ENCODE assay signal across 8 cellular contexts in the genomic region with DNA sequence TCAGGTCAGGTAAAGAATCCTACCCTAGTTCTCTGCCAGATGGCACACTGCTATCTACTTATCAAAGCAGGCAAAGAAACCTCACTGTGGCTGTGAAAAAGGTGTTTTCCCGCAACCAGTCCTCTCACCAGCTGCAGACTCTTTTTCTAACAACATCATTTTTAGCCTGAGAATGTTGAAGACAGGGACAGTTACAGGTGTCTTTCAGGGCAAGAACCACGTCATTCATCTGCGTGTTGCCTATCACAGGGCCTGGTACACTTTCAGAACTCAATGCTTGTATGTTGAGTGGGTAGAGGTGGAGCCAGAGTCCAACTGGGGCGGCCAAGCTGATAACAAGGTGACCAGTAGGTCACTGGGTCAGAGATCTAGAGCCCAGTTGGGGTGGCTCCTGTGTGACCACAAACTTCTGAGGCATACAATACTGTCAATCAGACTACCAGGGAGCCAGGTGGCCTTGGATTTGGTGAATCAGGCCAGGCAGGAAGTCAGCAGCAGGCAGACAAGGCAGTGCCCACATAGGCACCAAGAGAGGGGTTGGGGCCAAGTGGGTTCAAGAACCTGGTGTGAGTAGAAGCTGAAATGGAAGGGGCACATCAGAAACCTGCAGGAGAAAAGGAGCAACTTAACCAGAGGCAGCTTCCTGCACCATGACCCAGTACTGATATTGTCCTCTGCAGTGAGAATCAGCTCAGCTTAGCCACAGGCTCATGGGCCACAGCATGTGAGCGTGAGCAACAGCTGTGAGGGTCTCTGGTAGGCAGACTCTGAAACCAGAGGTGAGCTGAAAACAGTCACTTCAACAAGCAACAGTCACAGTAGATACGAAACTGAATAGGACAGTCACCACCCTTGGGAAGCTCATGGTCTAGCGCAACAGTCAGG.
DNase-seq lines count a peak whose midpoint lies in the region; ATAC-seq and TF ChIP-seq lines count a peak whose summit lies in the region.

No MANE protein-coding gene starts in this region.

- H3K4me3 Mint-ChIP-seq in activated naive CD8-positive, alpha-beta T cell treated with anti-CD3 and anti-CD28 coated beads, Interleukin-2, amount 10 ng/mL, durations not matched to agents 7 days and 5 days = no peak overlapping the region
- no peak overlapping the region for H3K4me3 Mint-ChIP-seq in activated naive CD8-positive, alpha-beta T cell treated with anti-CD3 and anti-CD28 coated beads, Interleukin-2, amount 50 U/mL, for 24 hours
- H3K4me3 Mint-ChIP-seq in T-helper 2 cell treated with Interferon-gamma antibody and Interleukin-4, amounts not matched to agents 5 μg/mL and 100 μg/mL, for 36 hours = no peak overlapping the region
- H3K4me3 Mint-ChIP-seq in stimulated activated naive B cell treated with anti-CD40 and anti-IgM and Interleukin-4, amounts not matched to agents 10 μg/mL and 1 μg/mL and 100 μg/mL, for 72 hours = no peak overlapping the region
- H3K4me3 Mint-ChIP-seq in type B pancreatic cell = no peak overlapping the region

- POLR2A ChIA-PET in activated naive CD8-positive, alpha-beta T cell treated with anti-CD3 and anti-CD28 coated beads, Interleukin-2, amount 10 ng/mL, durations not matched to agents 7 days and 5 days (lab: Charles Lee) = interaction anchor here (2.3 kb wide), 1 partner anchor 125 kb away, joined by 11 read pairs; the partner anchor contains the start of gene PPP2R5A

- peaks cover 25% of the 10 kb centered on the region for H3K4me1 Mint-ChIP-seq in activated naive CD8-positive, alpha-beta T cell treated with anti-CD3 and anti-CD28 coated beads, Interleukin-2, amount 10 ng/mL, durations not matched to agents 7 days and 5 days
- H3K4me1 Mint-ChIP-seq in activated naive CD8-positive, alpha-beta T cell treated with anti-CD3 and anti-CD28 coated beads, Interleukin-2, amount 50 U/mL, for 24 hours = peaks cover 31% of the 10 kb centered on the region
- H3K4me1 Mint-ChIP-seq in T-helper 2 cell treated with Interferon-gamma antibody and Interleukin-4, amounts not matched to agents 5 μg/mL and 100 μg/mL, for 36 hours (ENCODE audit: low read depth) = peaks cover 29% of the 10 kb centered on the region
- H3K4me1 Mint-ChIP-seq in stimulated activated naive B cell treated with anti-CD40 and anti-IgM and Interleukin-4, amounts not matched to agents 10 μg/mL and 1 μg/mL and 100 μg/mL, for 72 hours = peaks cover 8 to 14% of the 10 kb centered on the region in 2 donors
- H3K4me1 Mint-ChIP-seq in type B pancreatic cell (ENCODE audit: unreplicated experiment) = no peaks in the 10 kb centered on the region

- TF ChIP-seq CTCF in type B pancreatic cell (conservative IDR thresholded peaks at IDR 0.05) = no peak

- no peaks in the 10 kb centered on the region for H3K27me3 Mint-ChIP-seq in activated naive CD8-positive, alpha-beta T cell treated with anti-CD3 and anti-CD28 coated beads, Interleukin-2, amount 10 ng/mL, durations not matched to agents 7 days and 5 days
- H3K27me3 Mint-ChIP-seq in activated naive CD8-positive, alpha-beta T cell treated with anti-CD3 and anti-CD28 coated beads, Interleukin-2, amount 50 U/mL, for 24 hours = no peaks in the 10 kb centered on the region
- H3K27me3 Mint-ChIP-seq in T-helper 2 cell treated with Interferon-gamma antibody and Interleukin-4, amounts not matched to agents 5 μg/mL and 100 μg/mL, for 36 hours (ENCODE audit: low read depth) = no peaks in the 10 kb centered on the region
- H3K27me3 Mint-ChIP-seq in stimulated activated naive B cell treated with anti-CD40 and anti-IgM and Interleukin-4, amounts not matched to agents 10 μg/mL and 1 μg/mL and 100 μg/mL, for 72 hours = no peaks in the 10 kb centered on the region
- no peaks in the 10 kb centered on the region for H3K27me3 Mint-ChIP-seq in type B pancreatic cell

- DNase-seq in activated naive CD8-positive, alpha-beta T cell treated with anti-CD3 and anti-CD28 coated beads, Interleukin-2, amount 10 ng/mL, durations not matched to agents 7 days and 5 days = no peak
- no peak for DNase-seq in activated naive CD8-positive, alpha-beta T cell treated with anti-CD3 and anti-CD28 coated beads, Interleukin-2, amount 50 U/mL, for 24 hours
- peak; percentile 10 for DNase-seq in T-helper 2 cell treated with Interferon-gamma antibody and Interleukin-4, amounts not matched to agents 5 μg/mL and 100 μg/mL, for 36 hours (ENCODE audit: low spot score)
- no peak for DNase-seq in stimulated activated naive B cell treated with anti-CD40 and anti-IgM and Interleukin-4, amounts not matched to agents 10 μg/mL and 1 μg/mL and 100 μg/mL, for 72 hours
- DNase-seq in activated CD8-positive, alpha-beta memory T cell treated with anti-CD3 and anti-CD28 coated beads, Interleukin-2, amount 50 U/mL, for 4 hours = no peak
- DNase-seq in NCI-H2196 (lab: John Stamatoyannopoulos, UW; ENCODE audit: unreplicated experiment) = no peak
- DNase-seq in type B pancreatic cell (ENCODE audit: extremely low spot score, unreplicated experiment) = no peak

- ATAC-seq in activated naive CD8-positive, alpha-beta T cell treated with anti-CD3 and anti-CD28 coated beads, Interleukin-2, amount 10 ng/mL, durations not matched to agents 7 days and 5 days (ENCODE audit: low read depth) = peak; percentile 31
- no peak for ATAC-seq in activated naive CD8-positive, alpha-beta T cell treated with anti-CD3 and anti-CD28 coated beads, Interleukin-2, amount 50 U/mL, for 24 hours
- peak; percentile 49 for ATAC-seq in HG02642 (IDR thresholded peaks at IDR 0.05; ENCODE audit: poor library complexity, unreplicated experiment)
- ATAC-seq in stimulated activated naive B cell treated with anti-CD40 and anti-IgM and Interleukin-4, amounts not matched to agents 10 μg/mL and 1 μg/mL and 100 μg/mL, for 72 hours (replicated peaks) = peak; percentile 37 to 44

- H3K27ac Mint-ChIP-seq in activated naive CD8-positive, alpha-beta T cell treated with anti-CD3 and anti-CD28 coated beads, Interleukin-2, amount 10 ng/mL, durations not matched to agents 7 days and 5 days = no peak overlapping the region
- H3K27ac Mint-ChIP-seq in activated naive CD8-positive, alpha-beta T cell treated with anti-CD3 and anti-CD28 coated beads, Interleukin-2, amount 50 U/mL, for 24 hours = no peak overlapping the region
- peak overlapping the region; percentile 45 for H3K27ac Mint-ChIP-seq in T-helper 2 cell treated with Interferon-gamma antibody and Interleukin-4, amounts not matched to agents 5 μg/mL and 100 μg/mL, for 36 hours
- H3K27ac Mint-ChIP-seq in stimulated activated naive B cell treated with anti-CD40 and anti-IgM and Interleukin-4, amounts not matched to agents 10 μg/mL and 1 μg/mL and 100 μg/mL, for 72 hours = no peak overlapping the region
- no peak overlapping the region for H3K27ac Mint-ChIP-seq in type B pancreatic cell

- no peaks in the 10 kb centered on the region for H3K9me3 Mint-ChIP-seq in activated naive CD8-positive, alpha-beta T cell treated with anti-CD3 and anti-CD28 coated beads, Interleukin-2, amount 10 ng/mL, durations not matched to agents 7 days and 5 days
- no peaks in the 10 kb centered on the region for H3K9me3 Mint-ChIP-seq in activated naive CD8-positive, alpha-beta T cell treated with anti-CD3 and anti-CD28 coated beads, Interleukin-2, amount 50 U/mL, for 24 hours
- H3K9me3 Mint-ChIP-seq in T-helper 2 cell treated with Interferon-gamma antibody and Interleukin-4, amounts not matched to agents 5 μg/mL and 100 μg/mL, for 36 hours = no peaks in the 10 kb centered on the region
- H3K9me3 Mint-ChIP-seq in stimulated activated naive B cell treated with anti-CD40 and anti-IgM and Interleukin-4, amounts not matched to agents 10 μg/mL and 1 μg/mL and 100 μg/mL, for 72 hours = no peaks in the 10 kb centered on the region
- H3K9me3 Mint-ChIP-seq in type B pancreatic cell = no peaks in the 10 kb centered on the region

- peaks cover 7% of the 10 kb centered on the region for H3K36me3 Mint-ChIP-seq in activated naive CD8-positive, alpha-beta T cell treated with anti-CD3 and anti-CD28 coated beads, Interleukin-2, amount 10 ng/mL, durations not matched to agents 7 days and 5 days
- H3K36me3 Mint-ChIP-seq in activated naive CD8-positive, alpha-beta T cell treated with anti-CD3 and anti-CD28 coated beads, Interleukin-2, amount 50 U/mL, for 24 hours (ENCODE audit: low read depth) = no peaks in the 10 kb centered on the region
- H3K36me3 Mint-ChIP-seq in T-helper 2 cell treated with Interferon-gamma antibody and Interleukin-4, amounts not matched to agents 5 μg/mL and 100 μg/mL, for 36 hours (ENCODE audit: low read depth) = peaks cover 3% of the 10 kb centered on the region
- no peaks in the 10 kb centered on the region for H3K36me3 Mint-ChIP-seq in stimulated activated naive B cell treated with anti-CD40 and anti-IgM and Interleukin-4, amounts not matched to agents 10 μg/mL and 1 μg/mL and 100 μg/mL, for 72 hours
- no peaks in the 10 kb centered on the region for H3K36me3 Mint-ChIP-seq in type B pancreatic cell
